Comparison of ENCODE assay signal across 8 cellular contexts in the genomic region with DNA sequence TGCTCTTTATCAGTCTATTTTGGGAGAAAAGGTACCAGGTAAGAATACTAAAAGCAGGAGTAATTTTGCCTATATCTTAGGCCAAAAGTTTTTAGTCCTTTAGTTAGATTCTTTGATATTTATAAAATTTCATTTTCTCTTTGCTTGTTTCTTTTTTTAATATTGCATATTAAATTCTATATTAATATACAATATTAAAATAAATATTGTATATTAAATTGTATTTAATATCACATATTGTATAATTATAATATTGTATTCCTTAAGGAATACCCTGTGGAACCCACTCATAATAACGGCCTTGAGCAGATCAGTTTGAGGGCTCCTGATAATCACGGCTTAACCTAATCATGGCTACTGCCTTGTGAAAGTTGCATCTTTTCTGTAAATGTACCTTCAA. TPM values are rescaled to one million over a fixed set of nuclear protein-coding genes. Genes with fewer than 3 reads are reported as not detected.
DNase-seq lines count a peak whose midpoint lies in the region; TF ChIP-seq lines count a peak whose summit lies in the region.

No MANE protein-coding gene starts in this region.

- peak overlapping the region in 1 of 3 donors; percentile 14 for H3K4me3 ChIP-seq in breast epithelium
- 0 out of 2 replicates have a peak overlapping the region, but pooled peaks have one; percentile 93 for H3K4me3 ChIP-seq in WERI-Rb-1 (ENCODE audit: low read depth, low read length)
- H3K4me3 ChIP-seq in fibroblast of pulmonary artery (replicated peaks; ENCODE audit: low read depth, low read length): peak overlapping the region; percentile 100
- peak overlapping the region; percentile 91 for H3K4me3 ChIP-seq in smooth muscle cell
- H3K4me3 ChIP-seq in transverse colon: peak overlapping the region in 1 of 4 donors; percentile 95

- DNase-seq in MCF 10A (ENCODE audit: unreplicated experiment): no peak
- DNase-seq in breast epithelium (ENCODE audit: low spot score in 2 of 2): no peak
- DNase-seq in WERI-Rb-1: no peak
- no peak for DNase-seq in fibroblast of pulmonary artery (ENCODE audit: low read depth)
- no peak for DNase-seq in smooth muscle cell (lab: John Stamatoyannopoulos, UW; ENCODE audit: unreplicated experiment)
- DNase-seq in NCI-H345 treated with DMSO at 0.1 percent for 48 hours (lab: John Stamatoyannopoulos, UW; ENCODE audit: unreplicated experiment): no peak
- DNase-seq in transverse colon: no peak
- no peak for DNase-seq in LoVo (ENCODE audit: low spot score)

- H3F3A ChIP-seq in smooth muscle cell (ENCODE audit: low read depth): peaks cover 10% of the 10 kb centered on the region

- in situ Hi-C loops in transverse colon (cut with MboI; ENCODE audit: low pct_ligation_motif_present in 1 of 4, low pct_unique_long_range_greater_than_20kb in 1 of 4, low sequenced_read_pairs in 3 of 4): no loop called here

- peaks cover 89% of the 10 kb centered on the region for H4K20me1 ChIP-seq in smooth muscle cell (ENCODE audit: low read depth)

- H3K9me3 ChIP-seq in breast epithelium: no peaks in the 10 kb centered on the region
- no peaks in the 10 kb centered on the region for H3K9me3 ChIP-seq in WERI-Rb-1 (ENCODE audit: severe bottlenecking)
- no peaks in the 10 kb centered on the region for H3K9me3 ChIP-seq in smooth muscle cell (replicated peaks; ENCODE audit: low read depth)
- no peaks in the 10 kb centered on the region for H3K9me3 ChIP-seq in transverse colon

- no peak for TF ChIP-seq EP300 in transverse colon (IDR thresholded peaks at IDR 0.05; ENCODE audit: low read depth)

- WGBS in smooth muscle cell (ENCODE audit: low lambda C conversion rate): 84% methylated on average over 2 of the region's 2 CpGs
- 73 to 96% methylated on average over 2 of the region's 2 CpGs for WGBS in transverse colon (ENCODE audit: low coverage in 1 of 2), 2 donors

- peaks cover 16% of the 10 kb centered on the region for H3K4me1 Mint-ChIP-seq in MCF 10A (ENCODE audit: insufficient read depth, unreplicated experiment)

- no peaks in the 10 kb centered on the region for H3K9me3 Mint-ChIP-seq in MCF 10A (ENCODE audit: unreplicated experiment)

- H3K4me1 ChIP-seq in breast epithelium (peaks cover 0 to 9% of the 10 kb centered on the region in 2 donors), smooth muscle cell (ENCODE audit: low read depth) (peaks cover 18% of the 10 kb centered on the region), transverse colon (peaks cover 18 to 32% (median 24%) of the 10 kb centered on the region in 4 donors)

- intact Hi-C loops in MCF 10A (cut with micrococcal nuclease) (no loop called here), breast epithelium (cut with DNase I; ENCODE audit: low total_unique reads) (loop anchor here (10.0 kb wide), 1 partner anchor 184 kb away; no protein-coding TSS in a partner anchor), transverse colon (cut with DNase I; ENCODE audit: low total_unique reads) (no loop called here)

- H2AFZ ChIP-seq in smooth muscle cell (ENCODE audit: low read depth): no peak overlapping the region

- H3K27me3 ChIP-seq in breast epithelium (no peaks in the 10 kb centered on the region), WERI-Rb-1 (ENCODE audit: insufficient read depth, low read depth, severe bottlenecking) (no peaks in the 10 kb centered on the region), smooth muscle cell (ENCODE audit: low read depth) (no peaks in the 10 kb centered on the region), transverse colon (no peaks in the 10 kb centered on the region)

- peak overlapping the region; percentile 99 for H3K4me3 Mint-ChIP-seq in MCF 10A (ENCODE audit: unreplicated experiment)

- peak overlapping the region; percentile 86 for H3K4me2 ChIP-seq in smooth muscle cell

- peaks cover 1% of the 10 kb centered on the region for H3K36me3 ChIP-seq in breast epithelium
- H3K36me3 ChIP-seq in WERI-Rb-1: peaks cover 75% of the 10 kb centered on the region
- H3K36me3 ChIP-seq in smooth muscle cell (ENCODE audit: low read depth): peaks cover 6% of the 10 kb centered on the region
- H3K36me3 ChIP-seq in transverse colon: peaks cover 0 to 27% (median 13%) of the 10 kb centered on the region in 4 donors

- CTCF ChIA-PET in MCF 10A (lab: Yijun Ruan, JAX): no interaction called here

- H3K27ac ChIP-seq in breast epithelium (no peak overlapping the region), WERI-Rb-1 (no peak overlapping the region), smooth muscle cell (ENCODE audit: low read depth) (no peak overlapping the region), transverse colon (no peak overlapping the region)

- no peaks in the 10 kb centered on the region for H3K27me3 Mint-ChIP-seq in MCF 10A (ENCODE audit: insufficient read depth, unreplicated experiment)

- H3K9ac ChIP-seq in smooth muscle cell (ENCODE audit: low read depth): peak overlapping the region; percentile 100

- TF ChIP-seq POLR2A in breast epithelium (IDR thresholded peaks at IDR 0.05) (no peak), transverse colon (IDR thresholded peaks at IDR 0.05) (no peak)

- TF ChIP-seq CTCF in MCF 10A (IDR thresholded peaks at IDR 0.05; ENCODE audit: unreplicated experiment) (no peak), breast epithelium (IDR thresholded peaks at IDR 0.05) (no peak), WERI-Rb-1 (IDR thresholded peaks at IDR 0.05; ENCODE audit: low read depth, low read length) (no peak), fibroblast of pulmonary artery (IDR thresholded peaks at IDR 0.05; ENCODE audit: low read length, missing control alignments) (no peak), smooth muscle cell (IDR thresholded peaks at IDR 0.05; ENCODE audit: borderline replicate concordance, insufficient read depth, poor library complexity, severe bottlenecking) (no peak), transverse colon (IDR thresholded peaks at IDR 0.05) (no peak)

- BruUV-seq in MCF 10A (replicated peaks; lab: Mats Ljungman, UMichigan): no TSS peak

- POLR2A ChIA-PET in MCF 10A (lab: Yijun Ruan, JAX): interaction anchor here (1.2 kb wide), 1 partner anchor 12 kb away, joined by 4 read pairs; the partner anchor contains the start of gene POLG2

- H3K27ac Mint-ChIP-seq in MCF 10A (ENCODE audit: low read depth, unreplicated experiment): no peak overlapping the region

- H3K79me2 ChIP-seq in smooth muscle cell (ENCODE audit: low read depth): peaks cover 70% of the 10 kb centered on the region

- peaks cover 71% of the 10 kb centered on the region for H3K36me3 Mint-ChIP-seq in MCF 10A (ENCODE audit: insufficient read depth, unreplicated experiment)

RNA-seq across cellular contexts. Expression of gene CEP95, which starts 1.9 kb away (rescaled TPM):
- total RNA-seq in MCF 10A (2022) (57.2 and 61.6 TPM in 2 replicates), breast epithelium (10 to 100 TPM; 56.5 to 74.4 (median 73.2) TPM), smooth muscle cell (55.4 and 59.5 TPM in 2 replicates), transverse colon (10 to 100 TPM; 33.8 to 82.9 (median 46.1) TPM)
- polyA plus RNA-seq in smooth muscle cell: 21.3 and 35.6 TPM in 2 replicates

RNA-seq across cellular contexts. Expression of gene DDX5, which starts 2.6 kb away (rescaled TPM):
- 832 and 905 TPM in 2 replicates for total RNA-seq in MCF 10A (2022)
- total RNA-seq in breast epithelium: 100 to 1,000 TPM; 616 to 794 (median 655) TPM
- 679 and 752 TPM in 2 replicates for total RNA-seq in smooth muscle cell
- 446 and 533 TPM in 2 replicates for polyA plus RNA-seq in smooth muscle cell
- total RNA-seq in transverse colon: 1,000 to 10,000 TPM in 1 of 4 donors, 100 to 1,000 TPM in 3; 451 to 1,221 (median 694) TPM

RNA-seq across cellular contexts. Expression of gene POLG2, which starts 11.8 kb away (rescaled TPM):
- total RNA-seq in MCF 10A (2022) (27.5 and 29.4 TPM in 2 replicates), breast epithelium (10 to 100 TPM in 2 of 3 donors, 1 to 10 TPM in 1; 3.2 to 18.7 (median 12.8) TPM), smooth muscle cell (8.2 and 22.6 TPM in 2 replicates), transverse colon (10 to 100 TPM in 1 of 4 donors, 1 to 10 TPM in 3; 4.8 to 10.8 (median 6.3) TPM)
- 8.0 and 11.8 TPM in 2 replicates for polyA plus RNA-seq in smooth muscle cell

RNA-seq across cellular contexts. Expression of gene MILR1, which starts 59.8 kb away (rescaled TPM):
- total RNA-seq in MCF 10A (2022) (9.8 and 15.8 TPM in 2 replicates), breast epithelium (1 to 10 TPM; 3.1 to 8.3 (median 4.3) TPM), smooth muscle cell (not detected in 2 replicates), transverse colon (1 to 10 TPM in 2 of 4 donors, not detected in 2; 1.4 to 2.3 TPM)
- polyA plus RNA-seq in smooth muscle cell: not detected in 2 replicates
